8 cellular contexts compared by ENCODE assay signal in the genomic region with DNA sequence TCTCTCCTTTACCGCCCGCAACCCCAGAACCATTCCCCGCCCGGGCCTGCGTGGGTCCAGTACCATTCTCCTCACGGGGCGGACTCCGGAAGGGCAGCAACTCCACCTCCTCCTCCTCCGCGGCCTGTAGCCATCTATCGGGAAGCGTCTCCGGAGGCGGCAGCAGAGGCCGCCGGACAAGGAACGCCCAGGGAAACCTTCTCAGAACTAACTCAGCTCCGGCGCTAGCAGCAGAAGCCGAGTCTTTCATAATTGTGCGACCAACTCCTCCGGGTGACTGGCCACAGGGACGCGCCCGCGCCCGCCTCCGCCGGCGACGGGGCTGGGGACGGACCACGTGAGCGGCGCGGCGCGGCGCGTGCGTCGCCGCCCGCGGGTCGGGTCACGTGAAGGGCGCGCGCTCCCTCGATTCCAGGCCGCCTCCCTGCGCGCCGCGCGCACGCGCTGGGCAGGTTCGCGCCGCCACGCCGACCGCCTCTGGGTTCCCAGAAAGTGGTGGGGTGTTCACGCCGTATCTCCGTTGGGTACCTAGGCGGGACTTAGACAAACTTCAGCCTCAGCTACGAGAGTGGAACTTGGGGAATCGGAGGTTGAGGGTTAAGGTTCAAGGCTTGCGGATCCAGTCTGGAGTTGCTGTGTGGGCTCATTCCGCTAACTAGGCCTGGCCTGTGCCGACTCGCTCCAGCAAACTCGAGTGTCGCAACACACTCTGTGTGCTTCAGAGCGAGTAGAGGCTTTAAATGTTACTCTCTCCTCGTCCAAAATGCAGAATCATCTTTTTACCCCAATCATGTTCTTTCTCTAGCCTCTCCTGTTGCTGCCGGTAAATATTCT. TPM values are rescaled to one million over a fixed set of nuclear protein-coding genes. Genes with fewer than 3 reads are reported as not detected.
A peak's percentile ranks its signal among the peaks of the same experiment; 100 is the strongest.
DNase-seq lines count a peak whose midpoint lies in the region; ATAC-seq and TF ChIP-seq lines count a peak whose summit lies in the region.

A gene with protein sequence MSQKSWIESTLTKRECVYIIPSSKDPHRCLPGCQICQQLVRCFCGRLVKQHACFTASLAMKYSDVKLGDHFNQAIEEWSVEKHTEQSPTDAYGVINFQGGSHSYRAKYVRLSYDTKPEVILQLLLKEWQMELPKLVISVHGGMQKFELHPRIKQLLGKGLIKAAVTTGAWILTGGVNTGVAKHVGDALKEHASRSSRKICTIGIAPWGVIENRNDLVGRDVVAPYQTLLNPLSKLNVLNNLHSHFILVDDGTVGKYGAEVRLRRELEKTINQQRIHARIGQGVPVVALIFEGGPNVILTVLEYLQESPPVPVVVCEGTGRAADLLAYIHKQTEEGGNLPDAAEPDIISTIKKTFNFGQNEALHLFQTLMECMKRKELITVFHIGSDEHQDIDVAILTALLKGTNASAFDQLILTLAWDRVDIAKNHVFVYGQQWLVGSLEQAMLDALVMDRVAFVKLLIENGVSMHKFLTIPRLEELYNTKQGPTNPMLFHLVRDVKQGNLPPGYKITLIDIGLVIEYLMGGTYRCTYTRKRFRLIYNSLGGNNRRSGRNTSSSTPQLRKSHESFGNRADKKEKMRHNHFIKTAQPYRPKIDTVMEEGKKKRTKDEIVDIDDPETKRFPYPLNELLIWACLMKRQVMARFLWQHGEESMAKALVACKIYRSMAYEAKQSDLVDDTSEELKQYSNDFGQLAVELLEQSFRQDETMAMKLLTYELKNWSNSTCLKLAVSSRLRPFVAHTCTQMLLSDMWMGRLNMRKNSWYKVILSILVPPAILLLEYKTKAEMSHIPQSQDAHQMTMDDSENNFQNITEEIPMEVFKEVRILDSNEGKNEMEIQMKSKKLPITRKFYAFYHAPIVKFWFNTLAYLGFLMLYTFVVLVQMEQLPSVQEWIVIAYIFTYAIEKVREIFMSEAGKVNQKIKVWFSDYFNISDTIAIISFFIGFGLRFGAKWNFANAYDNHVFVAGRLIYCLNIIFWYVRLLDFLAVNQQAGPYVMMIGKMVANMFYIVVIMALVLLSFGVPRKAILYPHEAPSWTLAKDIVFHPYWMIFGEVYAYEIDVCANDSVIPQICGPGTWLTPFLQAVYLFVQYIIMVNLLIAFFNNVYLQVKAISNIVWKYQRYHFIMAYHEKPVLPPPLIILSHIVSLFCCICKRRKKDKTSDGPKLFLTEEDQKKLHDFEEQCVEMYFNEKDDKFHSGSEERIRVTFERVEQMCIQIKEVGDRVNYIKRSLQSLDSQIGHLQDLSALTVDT (N-terminal part only) (minus strand): TSS at position 330 of the 834 bp plus-strand sequence. CDS start 264 bp downstream, at position 66.

- no TSS peak for BruUV-seq in Calu3 (replicated peaks; lab: Mats Ljungman, UMichigan)
- no TSS peak for BruUV-seq in OCI-LY7 (replicated peaks; lab: Mats Ljungman, UMichigan)

- ATAC-seq in GM21423 (IDR thresholded peaks at IDR 0.05; ENCODE audit: unreplicated experiment) (peak; percentile 84), mucosa of descending colon (peak; percentile 97)

- peak within 1 kb of the TSS; percentile 100 for H3K4me3 Mint-ChIP-seq in Calu3 (ENCODE audit: low read depth, unreplicated experiment)

- H3K27me3 Mint-ChIP-seq in Calu3 (ENCODE audit: unreplicated experiment): no peaks in the 10 kb centered on the region

- no peaks in the 10 kb centered on the region for H3K9me2 ChIP-seq in OCI-LY7 (ENCODE audit: insufficient read depth, low read length)

- H3K79me2 ChIP-seq in OCI-LY7 (ENCODE audit: insufficient read depth, low read depth, low read length): peaks cover 58% of the 10 kb centered on the region

- DNase-seq in Calu3: peak; percentile 92
- peak; percentile 92 for DNase-seq in OCI-LY7 (ENCODE audit: low spot score)
- DNase-seq in activated T-cell treated with anti-CD3 and anti-CD28 coated beads for 24 hours (ENCODE audit: low read depth): peak; percentile 84
- peak; percentile 94 for DNase-seq in epithelial cell of esophagus (ENCODE audit: low read depth)
- peak; percentile 93 for DNase-seq in mucosa of descending colon
- DNase-seq in stimulated activated CD8-positive, alpha-beta memory T cell treated with anti-CD3 and anti-CD28 coated beads, Interleukin-4, amount 100 ng/mL, for 24 hours (ENCODE audit: low read depth): peak; percentile 85

- peaks cover 34% of the 10 kb centered on the region for H3K36me3 Mint-ChIP-seq in Calu3 (ENCODE audit: insufficient read depth, unreplicated experiment)

- H3K9me3 ChIP-seq in HUES6 (ENCODE audit: control insufficient read depth, insufficient read depth, low read depth, low read length) (no peaks in the 10 kb centered on the region), OCI-LY7 (ENCODE audit: low read length) (no peaks in the 10 kb centered on the region), mucosa of descending colon (no peaks in the 10 kb centered on the region)

- no peaks in the 10 kb centered on the region for H3K27me3 ChIP-seq in HUES6 (ENCODE audit: control insufficient read depth, insufficient read depth, low read length)

- peak within 1 kb of the TSS; percentile 81 for H3K4me2 ChIP-seq in OCI-LY7 (ENCODE audit: low read length)

- peak within 1 kb of the TSS; percentile 74 for H3K27ac ChIP-seq in HUES6 (ENCODE audit: low read depth, low read length)
- peak within 1 kb of the TSS; percentile 76 for H3K27ac ChIP-seq in OCI-LY7 (ENCODE audit: low read depth, low read length, poor library complexity, severe bottlenecking)

- H3K36me3 ChIP-seq in HUES6 (ENCODE audit: control insufficient read depth, insufficient read depth, low read length): no peaks in the 10 kb centered on the region
- peaks cover 35% of the 10 kb centered on the region for H3K36me3 ChIP-seq in OCI-LY7 (ENCODE audit: insufficient read depth, low read length)
- H3K36me3 ChIP-seq in mucosa of descending colon (ENCODE audit: low read depth): no peaks in the 10 kb centered on the region

- TF ChIP-seq CTCF in Calu3 (IDR thresholded peaks at IDR 0.05; ENCODE audit: unreplicated experiment) (no peak), OCI-LY7 (conservative IDR thresholded peaks at IDR 0.05; ENCODE audit: low read length) (no peak), epithelial cell of esophagus (IDR thresholded peaks at IDR 0.05; ENCODE audit: insufficient read depth, low read depth, low read length, missing control alignments) (peak; percentile 12), mucosa of descending colon (IDR thresholded peaks at IDR 0.05) (no peak)

- POLR2A ChIA-PET in OCI-LY7 (lab: Charles Lee): interaction anchor here (1.2 kb wide), 1 partner anchor 12 kb away, joined by 3 read pairs; no protein-coding TSS in a partner anchor

- H3K4me1 Mint-ChIP-seq in Calu3 (ENCODE audit: low read depth, unreplicated experiment): peaks cover 25% of the 10 kb centered on the region

- H3K27ac Mint-ChIP-seq in Calu3 (ENCODE audit: unreplicated experiment): peak within 1 kb of the TSS; percentile 58

- H3K4me3 ChIP-seq in HUES6 (ENCODE audit: low read depth, low read length) (peak within 1 kb of the TSS; percentile 73), OCI-LY7 (ENCODE audit: low read depth, low read length, poor library complexity, severe bottlenecking) (peak within 1 kb of the TSS; percentile 96), epithelial cell of esophagus (ENCODE audit: low read length) (peak within 1 kb of the TSS; percentile 97), mucosa of descending colon (peak within 1 kb of the TSS; percentile 75)

- peak within 1 kb of the TSS; percentile 89 for H3K9ac ChIP-seq in HUES6 (ENCODE audit: low read length)

- peak within 1 kb of the TSS; percentile 82 for H2AFZ ChIP-seq in OCI-LY7 (ENCODE audit: low read length)

- CTCF ChIA-PET in Calu3 (lab: Charles Lee): interaction anchor here (0.6 to 1.2 kb wide), 2 partner anchors 73 to 198 kb away, joined by 3 to 9 read pairs; no protein-coding TSS in a partner anchor
- CTCF ChIA-PET in OCI-LY7 (lab: Charles Lee; ENCODE audit: unreplicated experiment): interaction anchor here (0.6 kb wide), 1 partner anchor 35 kb away, joined by 3 read pairs; no protein-coding TSS in a partner anchor

- intact Hi-C loops in Calu3 (cut with micrococcal nuclease; ENCODE audit: unreplicated experiment) (no loop called here), OCI-LY7 (cut with micrococcal nuclease; ENCODE audit: unreplicated experiment) (loop anchor here (2.0 to 10.0 kb wide), 2 partner anchors 78 to 332 kb away; a partner anchor contains a TSS), mucosa of descending colon (cut with DNase I, micrococcal nuclease) (loop anchor here in 1 of 2 donors (5.0 kb wide), 1 partner anchor 191 kb away; no protein-coding TSS in a partner anchor)

- peaks cover 13% of the 10 kb centered on the region for H4K20me1 ChIP-seq in OCI-LY7 (ENCODE audit: insufficient read depth, low read length)

- H3K4me1 ChIP-seq in HUES6 (ENCODE audit: control insufficient read depth, insufficient read depth, low read length) (peaks cover 7% of the 10 kb centered on the region; the same call in 1 of the 2 replicates), OCI-LY7 (ENCODE audit: insufficient read depth, low read length, poor library complexity, severe bottlenecking) (peaks cover 22% of the 10 kb centered on the region), mucosa of descending colon (ENCODE audit: low read depth) (peaks cover 19% of the 10 kb centered on the region)

- H3K9me3 Mint-ChIP-seq in Calu3 (ENCODE audit: low read depth, unreplicated experiment): no peaks in the 10 kb centered on the region

RNA-seq across cellular contexts. Expression of the gene that starts here (rescaled TPM):
- total RNA-seq in Calu3 (2022) (40.6 and 48.2 TPM in 2 replicates), OCI-LY7 (2022) (59.7 and 64.0 TPM in 2 replicates), mucosa of descending colon (10 to 100 TPM; 34.7 to 39.7 (median 38.8) TPM)
- total RNA-seq in OCI-LY7 (2014; rRNA removed; shearing (Covaris generic)): 49.3 and 50.0 TPM in 2 replicates

Comparison
In these comparisons a context has a peak if more than half of its experiments do, and no peak if none do; other contexts are left out.
1. Peak in every context shown above with its lines: DNase-seq, ATAC-seq, H3K4me3 ChIP-seq and H3K27ac ChIP-seq.